In genomic region chr18:76494181-76494540, GRCh38 we compare ENCODE assay signal across 8 cellular contexts. TPM values are rescaled to one million over a fixed set of nuclear protein-coding genes. Genes with fewer than 3 reads are reported as not detected.
DNase-seq lines count a peak whose midpoint lies in the region; ATAC-seq, FAIRE-seq and TF ChIP-seq lines count a peak whose summit lies in the region.

No MANE protein-coding gene starts in this region.

- H3K4me3 ChIP-seq in foreskin fibroblast (ENCODE audit: low read depth in 1 of 2, low read length in 2 of 2) (peak overlapping the region; percentile 72 to 84), pancreas (peak overlapping the region; percentile 33 to 75 (median 59))

- H3K27ac ChIP-seq in pancreas = peak overlapping the region; percentile 64 to 88 (median 81)

- CTCF ChIA-PET in activated B cell treated with CpG ODN at 0.5 μM for 24 hours (lab: Charles Lee) = no interaction called here

- no peak for FAIRE-seq in pancreas (lab: Jason Lieb, UNC)

- peaks cover 17% of the 10 kb centered on the region for H3K36me3 Mint-ChIP-seq in activated B cell treated with CpG ODN at 0.5 μM for 24 hours (ENCODE audit: low read depth)

- peaks cover under 1 to 12% (median under 1%) of the 10 kb centered on the region in 3 donors for H3K4me1 ChIP-seq in pancreas

- H3K27me3 ChIP-seq in pancreas = no peaks in the 10 kb centered on the region

- peak overlapping the region; percentile 88 for H3K27ac Mint-ChIP-seq in activated B cell treated with CpG ODN at 0.5 μM for 24 hours

- intact Hi-C loops in activated B cell treated with CpG ODN at 0.5 μM for 24 hours (cut with micrococcal nuclease) (loop anchor here (5.0 kb wide), 6 partner anchors 42 to 1997 kb away; partner anchors contain the start of genes CNDP2, PTGR3 and ZNF407), pancreas (cut with DNase I) (no loop called here)

- DNase-seq in COLO668 (lab: John Stamatoyannopoulos, UW; ENCODE audit: unreplicated experiment) = peak; percentile 62
- DNase-seq in HuH-7 (ENCODE audit: low spot score) = peak; percentile 31
- no peak for DNase-seq in activated B cell treated with CpG ODN at 0.5 μM for 24 hours
- DNase-seq in foreskin fibroblast = peak; percentile 41 to 78
- DNase-seq in pancreas = peak in 3 of 6 donors; percentile 24 to 49 (median 31)
- DNase-seq in NCI-H187 (lab: John Stamatoyannopoulos, UW) = no peak
- no peak for DNase-seq in NCI-H2029 (lab: John Stamatoyannopoulos, UW)

- peaks cover 13% of the 10 kb centered on the region for H3K27me3 Mint-ChIP-seq in activated B cell treated with CpG ODN at 0.5 μM for 24 hours

- H3K9me3 Mint-ChIP-seq in activated B cell treated with CpG ODN at 0.5 μM for 24 hours = peaks cover 4% of the 10 kb centered on the region

- 0 to 1% methylated on average over 21 of the region's 21 CpGs for WGBS in pancreas, 2 donors

- TF ChIP-seq CTCF in activated B cell treated with CpG ODN at 0.5 μM for 24 hours (IDR thresholded peaks at IDR 0.05) (no peak), foreskin fibroblast (IDR thresholded peaks at IDR 0.05; ENCODE audit: low read depth, low read length) (no peak), pancreas (IDR thresholded peaks at IDR 0.05) (no peak)

- ATAC-seq in activated B cell treated with CpG ODN at 0.5 μM for 24 hours (ENCODE audit: low read depth) (no peak), pancreas (no peak), GM18907 (IDR thresholded peaks at IDR 0.05; ENCODE audit: unreplicated experiment) (no peak)

- H3K4me3 Mint-ChIP-seq in activated B cell treated with CpG ODN at 0.5 μM for 24 hours = peak overlapping the region; percentile 91

- no peaks in the 10 kb centered on the region for H3K9me3 ChIP-seq in pancreas

- H3K36me3 ChIP-seq in pancreas = no peaks in the 10 kb centered on the region

- H3K4me1 Mint-ChIP-seq in activated B cell treated with CpG ODN at 0.5 μM for 24 hours = peaks cover 46% of the 10 kb centered on the region

- POLR2A ChIA-PET in activated B cell treated with CpG ODN at 0.5 μM for 24 hours (lab: Charles Lee) = interaction anchor here (0.7 to 1.9 kb wide), 3 partner anchors 43 to 1286 kb away, joined by 3 to 9 read pairs (median 3); no protein-coding TSS in a partner anchor

RNA-seq across cellular contexts. Expression of gene ZNF516, which starts 0.9 kb away (rescaled TPM):
- total RNA-seq in activated B cell treated with CpG ODN at 0.5 μM for 24 hours (19.4 and 21.7 TPM in 2 replicates), pancreas (10 to 100 TPM; 10.3 to 21.3 (median 14.1) TPM)
- polyA plus RNA-seq in pancreas = 1 to 10 TPM; 5.4 to 9.3 TPM

Comparison
In these comparisons a context has a peak if more than half of its experiments do, and no peak if none do; other contexts are left out.
1. DNase-seq: peak in COLO668 (single experiment), HuH-7 (single experiment) and foreskin fibroblast (2 of 2); none in activated B cell treated with CpG ODN at 0.5 μM for 24 hours (single experiment), NCI-H187 (0 of 2) and NCI-H2029 (single experiment).